ENCODE assay signal across 14 cellular contexts in the genomic region with DNA sequence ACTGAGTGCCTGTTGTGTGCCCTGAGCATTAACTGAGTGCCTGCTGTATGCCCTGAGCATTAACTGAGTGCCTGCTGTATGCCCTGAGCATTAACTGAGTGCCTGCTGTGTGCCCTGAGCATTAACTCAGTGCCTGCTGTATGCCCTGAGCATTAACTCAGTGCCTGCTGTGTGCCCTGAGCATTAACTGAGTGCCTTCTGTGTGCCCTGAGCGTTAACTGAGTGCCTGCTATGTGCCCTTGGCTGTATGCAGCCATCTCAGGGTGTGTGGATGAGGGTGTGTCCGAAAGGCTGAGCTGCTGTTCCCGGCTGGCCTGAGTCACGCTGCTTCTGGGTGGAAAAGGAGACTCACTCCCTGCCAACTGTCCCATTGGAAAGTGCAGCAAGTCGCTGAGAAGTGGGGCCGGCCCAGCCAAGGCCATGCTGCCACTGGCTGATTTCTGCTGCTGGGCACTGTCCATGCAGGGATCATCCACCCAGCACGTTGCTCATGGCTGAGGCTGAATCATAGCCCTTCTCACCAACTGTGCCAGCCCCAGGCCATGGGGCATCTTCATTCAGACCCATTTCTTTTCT.
DNase-seq lines count a peak whose midpoint lies in the region; FAIRE-seq and TF ChIP-seq lines count a peak whose summit lies in the region.
"Had no signal": no experiment of that assay in that cellular context is flagged by ENCODE, and none has a peak within 500 bp of the region (broad histone marks: within the 10 kb centered on the region; RNA-seq: fewer than 3 reads in every experiment).

No MANE protein-coding gene starts in this region.

- peaks cover 18% of the 10 kb centered on the region; the same call in 1 of the 2 replicates for H3K4me1 Mint-ChIP-seq in HFFc6 (ENCODE audit: low read depth)

- intact Hi-C loops in cardiac septum (cut with DNase I) (no loop called here), spleen (cut with DNase I; ENCODE audit: low total_unique reads) (no loop called here)

- H3K36me3 ChIP-seq in spleen: no peaks in the 10 kb centered on the region
- H3K36me3 ChIP-seq: right lobe of liver had no signal

- H3K4me3 ChIP-seq in spleen: no peak overlapping the region
- H3K4me3 ChIP-seq: GM12878, right lobe of liver had no signal

- peaks cover 4% of the 10 kb centered on the region; the same call in 1 of the 2 replicates for H3K9me3 Mint-ChIP-seq in HFFc6

- H3K27me3 Mint-ChIP-seq in HFFc6 (ENCODE audit: insufficient read depth): no peaks in the 10 kb centered on the region; the same call in 1 of the 2 replicates

- no peak for FAIRE-seq in GM12891 (lab: Jason Lieb, UNC)
- FAIRE-seq: GM12878, TTC549 had no signal

- H3K27ac ChIP-seq in spleen: no peak overlapping the region
- H3K27ac ChIP-seq: right lobe of liver had no signal

- DNase-seq in HFFc6: peak; percentile 66
- peak; percentile 56 for DNase-seq in astrocyte of the hippocampus (ENCODE audit: low read depth, low spot score)
- peak; percentile 66 for DNase-seq in cardiac septum (ENCODE audit: low spot score)
- DNase-seq in spleen: peak; percentile 51
- no peak for DNase-seq in ureter (ENCODE audit: low spot score)
- DNase-seq in stimulated activated CD4-positive, alpha-beta T cell treated with anti-CD3 and anti-CD28 coated beads, Interleukin-12 subunit alpha, Interleukin-12 subunit beta, amount 100 ng/mL, for 4 hours: no peak
- DNase-seq in stimulated activated naive CD4-positive, alpha-beta T cell treated with Interleukin-2 at 50 U/mL for 16 hours (lab: John Stamatoyannopoulos, UW): no peak
- no peak for DNase-seq in GM12891 (ENCODE audit: insufficient read length, low spot score)
- DNase-seq: cerebellar nuclear complex, mesendoderm, NCI-H1436 treated with DMSO at 0.1 percent for 48 hours had no signal

- H3K9me3 ChIP-seq in spleen: no peaks in the 10 kb centered on the region
- H3K9me3 ChIP-seq: right lobe of liver had no signal

- TF ChIP-seq CTCF in HFFc6 (IDR thresholded peaks at IDR 0.05): no peak
- TF ChIP-seq CTCF in spleen (IDR thresholded peaks at IDR 0.05 in 8 of 11, conservative IDR thresholded peaks at IDR 0.05 in 3 of 11): no peak

- peaks cover 9% of the 10 kb centered on the region; the same call in 1 of the 2 replicates for H3K36me3 Mint-ChIP-seq in HFFc6 (ENCODE audit: low read depth)

- peaks cover 0 to 5% (median 0%) of the 10 kb centered on the region in 7 donors for H3K27me3 ChIP-seq in spleen (replicated peaks in 1 of 7)
- H3K27me3 ChIP-seq: right lobe of liver had no signal

- H3K4me3 Mint-ChIP-seq in HFFc6: no peak overlapping the region

- WGBS in spleen, 5 donors: 68 to 91% (median 89%) methylated on average over 6 to 7 of the region's 7 CpGs

- peak overlapping the region; percentile 9; the same call in 1 of the 2 replicates for H3K27ac Mint-ChIP-seq in HFFc6

- H3K4me1 ChIP-seq in spleen: peaks cover 0 to 10% (median 1%) of the 10 kb centered on the region in 6 donors
- H3K4me1 ChIP-seq: right lobe of liver had no signal

- TF ChIP-seq POLR2A in spleen (IDR thresholded peaks at IDR 0.05) (no peak), GM12891 (IDR thresholded peaks at IDR 0.05; ENCODE audit: low read depth, low read length) (no peak)

TF ChIP-seq in GM12891, 5 proteins besides CTCF, POLR2A, EP300 and RAD21:
- TF ChIP-seq PAX5 (IDR thresholded peaks at IDR 0.05; ENCODE audit: insufficient read depth, low read length, severe bottlenecking) (no peak), POLR2AphosphoS5 (IDR thresholded peaks at IDR 0.05; ENCODE audit: low read depth, low read length) (no peak), SPI1 (IDR thresholded peaks at IDR 0.05; ENCODE audit: low read depth, low read length) (no peak), TAF1 (IDR thresholded peaks at IDR 0.05; ENCODE audit: low read depth, low read length) (no peak), POU2F2 (IDR thresholded peaks at IDR 0.05; ENCODE audit: low read depth, low read length) (no peak)
TF ChIP-seq in GM12891: peak in this region for 0.

Comparison
In these comparisons a context has a peak if more than half of its experiments do, and no peak if none do; other contexts are left out.
1. DNase-seq: peak in HFFc6 (single experiment), astrocyte of the hippocampus (single experiment), cardiac septum (single experiment) and spleen (single experiment); none in ureter (single experiment), stimulated activated CD4-positive, alpha-beta T cell treated with anti-CD3 and anti-CD28 coated beads, Interleukin-12 subunit alpha, Interleukin-12 subunit beta, amount 100 ng/mL, for 4 hours (single experiment), stimulated activated naive CD4-positive, alpha-beta T cell treated with Interleukin-2 at 50 U/mL for 16 hours (single experiment) and GM12891 (single experiment).